ENCODE assay signal across 8 cellular contexts in genomic region chr12:123532808-123533649, GRCh38. TPM values are rescaled to one million over a fixed set of nuclear protein-coding genes. Genes with fewer than 3 reads are reported as not detected.
DNase-seq lines count a peak whose midpoint lies in the region; ATAC-seq, FAIRE-seq and TF ChIP-seq lines count a peak whose summit lies in the region.

No MANE protein-coding gene starts in this region.

- no peak for TF ChIP-seq CTCF in esophagus squamous epithelium (IDR thresholded peaks at IDR 0.05)

- H3K4me1 Mint-ChIP-seq in CD4-positive, alpha-beta memory T cell, result peaks cover 11 to 31% (median 17%) of the 10 kb centered on the region in 4 donors

- peak overlapping the region; percentile 11 for H3K27ac ChIP-seq in CD4-positive, alpha-beta memory T cell (ENCODE audit: low read depth, low read length)
- peak overlapping the region; percentile 75 to 95 (median 84) for H3K27ac ChIP-seq in esophagus squamous epithelium

- ATAC-seq in HG03159 (IDR thresholded peaks at IDR 0.05; ENCODE audit: unreplicated experiment) (peak; percentile 36), GM21786 (IDR thresholded peaks at IDR 0.05; ENCODE audit: unreplicated experiment) (no peak)

- H3K4me1 ChIP-seq in CD4-positive, alpha-beta memory T cell (ENCODE audit: insufficient read depth, low read length), result peaks cover 20% of the 10 kb centered on the region
- peaks cover 16 to 39% (median 23%) of the 10 kb centered on the region in 3 donors for H3K4me1 ChIP-seq in esophagus squamous epithelium
- peaks cover 18% of the 10 kb centered on the region for H3K4me1 ChIP-seq in mucosa of stomach (ENCODE audit: control insufficient read depth, insufficient read depth, low read length)

- peak overlapping the region; percentile 84 to 91 (median 87) for H3K4me3 Mint-ChIP-seq in CD4-positive, alpha-beta memory T cell

- H3K9ac ChIP-seq in mucosa of stomach (ENCODE audit: low read length), result peak overlapping the region; percentile 43

- peak; percentile 46 for FAIRE-seq in urothelium cell line (lab: Jason Lieb, UNC)

- no peak for TF ChIP-seq POLR2A in esophagus squamous epithelium (IDR thresholded peaks at IDR 0.05)

- peak overlapping the region in 6 of 7 donors; percentile 30 to 82 (median 68) for H3K27ac Mint-ChIP-seq in CD4-positive, alpha-beta memory T cell

- no peaks in the 10 kb centered on the region for H3K27me3 Mint-ChIP-seq in CD4-positive, alpha-beta memory T cell

- no peak for DNase-seq in CD4-positive, alpha-beta memory T cell
- peak; percentile 25 to 32 for DNase-seq in activated CD4-positive, alpha-beta T cell treated with anti-CD3 and anti-CD28 coated beads, Interleukin-2, amount 50 U/mL, for 48 hours
- no peak for DNase-seq in esophagus squamous epithelium (lab: John Stamatoyannopoulos, UW)
- DNase-seq in urothelium cell line (ENCODE audit: low spot score), result peak; percentile 72
- DNase-seq in NCI-H1694 (lab: John Stamatoyannopoulos, UW), result no peak

- H3K36me3 ChIP-seq in CD4-positive, alpha-beta memory T cell (ENCODE audit: insufficient read depth, low read length), result no peaks in the 10 kb centered on the region
- H3K36me3 ChIP-seq in esophagus squamous epithelium (no peaks in the 10 kb centered on the region), mucosa of stomach (ENCODE audit: control insufficient read depth, insufficient read depth, low read length) (no peaks in the 10 kb centered on the region)

- WGBS in esophagus squamous epithelium, 2 donors, result 6 to 17% methylated on average over 2 to 14 of the region's 79 CpGs

- peaks cover 3 to 4% of the 10 kb centered on the region in 2 donors for H3K36me3 Mint-ChIP-seq in CD4-positive, alpha-beta memory T cell

- peak overlapping the region; percentile 29 to 51 for H3K4me3 ChIP-seq in CD4-positive, alpha-beta memory T cell (ENCODE audit: low read length in 2 of 2)
- H3K4me3 ChIP-seq in esophagus squamous epithelium (peak overlapping the region; percentile 56 to 88 (median 68)), mucosa of stomach (ENCODE audit: low read length) (peak overlapping the region; percentile 25)

- H3K9me3 ChIP-seq in CD4-positive, alpha-beta memory T cell (ENCODE audit: control insufficient read depth in 1 of 2, low read length in 2 of 2), result no peaks in the 10 kb centered on the region
- H3K9me3 ChIP-seq in esophagus squamous epithelium (no peaks in the 10 kb centered on the region), mucosa of stomach (ENCODE audit: control insufficient read depth, low read length) (no peaks in the 10 kb centered on the region)

- intact Hi-C loops in CD4-positive, alpha-beta memory T cell (cut with micrococcal nuclease), result loop anchor here (10.0 kb wide), 1 partner anchor 58 kb away; no protein-coding TSS in a partner anchor
- intact Hi-C loops in esophagus squamous epithelium (cut with DNase I), result no loop called here

- no peaks in the 10 kb centered on the region for H3K27me3 ChIP-seq in CD4-positive, alpha-beta memory T cell (ENCODE audit: insufficient read depth, low read length)
- H3K27me3 ChIP-seq in esophagus squamous epithelium (no peaks in the 10 kb centered on the region), mucosa of stomach (ENCODE audit: control insufficient read depth, insufficient read depth, low read length) (no peaks in the 10 kb centered on the region)

- CTCF ChIA-PET in CD4-positive, alpha-beta memory T cell (lab: Charles Lee; ENCODE audit: partially characterized antibody), result interaction anchor here (0.5 to 1.6 kb wide), 9 partner anchors 10 to 103 kb away, joined by 3 to 4 read pairs (median 3); no protein-coding TSS in a partner anchor

- no peaks in the 10 kb centered on the region for H3K9me3 Mint-ChIP-seq in CD4-positive, alpha-beta memory T cell

- POLR2A ChIA-PET in CD4-positive, alpha-beta memory T cell (lab: Charles Lee; ENCODE audit: partially characterized antibody), result interaction anchor here (0.9 to 2.1 kb wide), 9 partner anchors 43 to 145 kb away, joined by 3 to 14 read pairs (median 4); partner anchors contain the start of genes DDX55, RILPL2, SNRNP35 and TMED2

RNA-seq across cellular contexts. Expression of gene RILPL1, which starts 0.5 kb away (rescaled TPM):
- total RNA-seq in CD4-positive, alpha-beta memory T cell, result 1 to 10 TPM; 8.1 to 8.5 TPM
- under 1 TPM in 1 of 2 donors, not detected in 1; 0.54 TPM for polyA plus RNA-seq in CD4-positive, alpha-beta memory T cell
- 10 to 100 TPM in 1 of 4 donors, 1 to 10 TPM in 3; 4.6 to 14.5 (median 7.0) TPM for total RNA-seq in esophagus squamous epithelium

RNA-seq across cellular contexts. Expression of gene TMED2, which starts 51.3 kb away (rescaled TPM):
- 100 to 1,000 TPM; 141 to 142 TPM for total RNA-seq in CD4-positive, alpha-beta memory T cell
- 100 to 1,000 TPM; 308 to 640 TPM for polyA plus RNA-seq in CD4-positive, alpha-beta memory T cell
- 100 to 1,000 TPM; 123 to 179 (median 146) TPM for total RNA-seq in esophagus squamous epithelium

Comparison
In these comparisons a context has a peak if more than half of its experiments do, and no peak if none do; other contexts are left out.
1. DNase-seq: peak in activated CD4-positive, alpha-beta T cell treated with anti-CD3 and anti-CD28 coated beads, Interleukin-2, amount 50 U/mL, for 48 hours (2 of 2) and urothelium cell line (single experiment); none in CD4-positive, alpha-beta memory T cell (0 of 5), esophagus squamous epithelium (single experiment) and NCI-H1694 (single experiment).
2. Peak in every context shown above with its lines, with median percentiles within 50 percentile points of each other: H3K4me3 ChIP-seq.